ENCODE assay signal across 7 cellular contexts in genomic region chr1:11929849-11930248, GRCh38. TPM values are rescaled to one million over a fixed set of nuclear protein-coding genes. Genes with fewer than 3 reads are reported as not detected.
DNase-seq lines count a peak whose midpoint lies in the region; ATAC-seq and TF ChIP-seq lines count a peak whose summit lies in the region.

No MANE protein-coding gene starts in this region.

- CTCF ChIA-PET in HEK293 (lab: Yijun Ruan, JAX) = interaction anchor here (0.6 kb wide), 1 partner anchor 122 kb away, joined by 3 read pairs; no protein-coding TSS in a partner anchor

- H3K9me2 ChIP-seq in OCI-LY1 (ENCODE audit: low read depth, low read length) = no peaks in the 10 kb centered on the region

- POLR2A ChIA-PET in HEK293 (lab: Yijun Ruan, JAX) = interaction anchor here (1.0 to 2.9 kb wide), 2 partner anchors 10 to 21 kb away, joined by 3 to 23 read pairs; no protein-coding TSS in a partner anchor

- H3K4me2 ChIP-seq in OCI-LY1 (ENCODE audit: low read length) = peak overlapping the region; percentile 22; the same call in 1 of the 2 replicates

- H3K4me1 ChIP-seq in HEK293 (ENCODE audit: control insufficient read depth, insufficient read depth, low read length) = peaks cover 6% of the 10 kb centered on the region
- H3K4me1 ChIP-seq in OCI-LY1 (ENCODE audit: insufficient read depth, low read length, severe bottlenecking) = peaks cover 38% of the 10 kb centered on the region
- peaks cover 2 to 3% of the 10 kb centered on the region in 2 donors for H3K4me1 ChIP-seq in esophagus (ENCODE audit: control insufficient read depth in 2 of 2, insufficient read depth in 2 of 2, low read length in 1 of 2)

- no peak overlapping the region for H2AFZ ChIP-seq in OCI-LY1 (ENCODE audit: low read length)

- H3K4me3 ChIP-seq in HEK293 (ENCODE audit: low read depth, low read length) (no peak overlapping the region), OCI-LY1 (ENCODE audit: low read depth, low read length, poor library complexity, severe bottlenecking) (no peak overlapping the region), esophagus (ENCODE audit: low read depth in 1 of 2, low read length in 2 of 2) (no peak overlapping the region)

- no peak overlapping the region for H3K27ac ChIP-seq in HEK293 (ENCODE audit: extremely low read depth, low read depth, low read length)
- peak overlapping the region; percentile 25 for H3K27ac ChIP-seq in OCI-LY1 (ENCODE audit: low read depth, low read length, poor library complexity, severe bottlenecking)
- peak overlapping the region; percentile 11 to 42 for H3K27ac ChIP-seq in esophagus (ENCODE audit: low read depth in 2 of 2, low read length in 1 of 2)

- H3K79me2 ChIP-seq in OCI-LY1 (ENCODE audit: insufficient read depth, low read length) = peaks cover 5% of the 10 kb centered on the region

- WGBS in esophagus, 2 donors = 1 to 7% methylated on average over 5 of the region's 5 CpGs

- DNase-seq in pons (ENCODE audit: low spot score) = peak; percentile 48
- DNase-seq in cerebellum (ENCODE audit: low spot score) = no peak
- no peak for DNase-seq in NCI-H1436 treated with DMSO at 0.1 percent for 48 hours (lab: John Stamatoyannopoulos, UW)

- H3K9me3 ChIP-seq in HEK293 (ENCODE audit: control insufficient read depth, insufficient read depth, low read depth, low read length) (no peaks in the 10 kb centered on the region), OCI-LY1 (ENCODE audit: low read length) (no peaks in the 10 kb centered on the region), esophagus (ENCODE audit: control insufficient read depth in 2 of 2, insufficient read depth in 1 of 2, low read depth in 1 of 2, low read length in 1 of 2) (no peaks in the 10 kb centered on the region)

- H3K9ac ChIP-seq in OCI-LY1 (ENCODE audit: low read length) = no peak overlapping the region

- ATAC-seq in GM21528 (IDR thresholded peaks at IDR 0.05; ENCODE audit: low FRiP score, unreplicated experiment) = no peak

- H3K36me3 ChIP-seq in HEK293 (ENCODE audit: control insufficient read depth in 2 of 2, insufficient read depth in 1 of 2, low read length in 2 of 2) (peaks cover 0 to 3% of the 10 kb centered on the region in 2 experiments; a peak in 1 of 3 replicates), OCI-LY1 (ENCODE audit: insufficient read depth, low read length) (no peaks in the 10 kb centered on the region), esophagus (ENCODE audit: control insufficient read depth in 2 of 2, insufficient read depth in 2 of 2, low read length in 1 of 2) (no peaks in the 10 kb centered on the region)

- no peaks in the 10 kb centered on the region for H3F3A ChIP-seq in OCI-LY1 (ENCODE audit: insufficient read depth, low read length)

- H4K20me1 ChIP-seq in OCI-LY1 (ENCODE audit: insufficient read depth, low read length) = no peaks in the 10 kb centered on the region

- no peak for TF ChIP-seq CTCF in HEK293 (tag by site-specific recombination; IDR thresholded peaks at IDR 0.05)
- TF ChIP-seq CTCF in OCI-LY1 (IDR thresholded peaks at IDR 0.05; ENCODE audit: low read length) = no peak

- no peaks in the 10 kb centered on the region for H3K27me3 ChIP-seq in OCI-LY1 (ENCODE audit: insufficient read depth, low read length)
- no peaks in the 10 kb centered on the region for H3K27me3 ChIP-seq in esophagus (ENCODE audit: control insufficient read depth in 1 of 2, insufficient read depth in 2 of 2, low read length in 2 of 2)

TF ChIP-seq in HEK293, 187 proteins besides CTCF, POLR2A, EP300 and RAD21:
- TF ChIP-seq PRDM1 (tag by site-specific recombination; IDR thresholded peaks at IDR 0.05) (peak; percentile 63), KLF10 (tag by site-specific recombination; IDR thresholded peaks at IDR 0.05) (0 out of 2 replicates have a peak, but pooled peaks have one; percentile 26), ZNF660 (tag by site-specific recombination; IDR thresholded peaks at IDR 0.05) (0 out of 2 replicates have a peak, but pooled peaks have one; percentile 41), ZNF335 (tag by site-specific recombination; conservative IDR thresholded peaks at IDR 0.05) (peak; percentile 39), SCRT1 (tag by site-specific recombination; IDR thresholded peaks at IDR 0.05; ENCODE audit: borderline replicate concordance) (no peak), ZNF843 (tag by site-specific recombination; IDR thresholded peaks at IDR 0.05) (no peak), PRDM10 (tag by site-specific recombination; IDR thresholded peaks at IDR 0.05) (peak; percentile 18; the same call in 1 of the 2 replicates), ZNF561 (tag by site-specific recombination; IDR thresholded peaks at IDR 0.05; ENCODE audit: borderline replicate concordance) (0 out of 2 replicates have a peak, but pooled peaks have one; percentile 48), ZBTB48 (tag by site-specific recombination; IDR thresholded peaks at IDR 0.05) (0 out of 2 replicates have a peak, but pooled peaks have one; percentile 25)

RNA-seq across cellular contexts. Expression of gene KIAA2013, which starts 3.6 kb away (rescaled TPM):
- 10 to 100 TPM; 16.6 to 28.5 TPM for polyA plus RNA-seq in esophagus
- total RNA-seq in cerebellum = 17.2 TPM

RNA-seq across cellular contexts. Expression of gene PLOD1, which starts 4.7 kb away (rescaled TPM):
- 10 to 100 TPM; 17.1 to 18.2 TPM for polyA plus RNA-seq in esophagus
- total RNA-seq in cerebellum = 24.5 TPM

RNA-seq across cellular contexts. Expression of gene MFN2, which starts 50.4 kb away (rescaled TPM):
- polyA plus RNA-seq in esophagus = 10 to 100 TPM; 31.8 to 50.7 TPM
- total RNA-seq in cerebellum = 36.8 TPM
